11 cellular contexts compared by ENCODE assay signal in genomic region chr10:69362471-69362954, GRCh38. TPM values are rescaled to one million over a fixed set of nuclear protein-coding genes. Genes with fewer than 3 reads are reported as not detected.
DNase-seq lines count a peak whose midpoint lies in the region; ATAC-seq, FAIRE-seq and TF ChIP-seq lines count a peak whose summit lies in the region.
"Had no signal": no experiment of that assay in that cellular context is flagged by ENCODE, and none has a peak within 500 bp of the region (broad histone marks: within the 10 kb centered on the region; RNA-seq: fewer than 3 reads in every experiment).

No MANE protein-coding gene starts in this region.

- peaks cover 9 to 17% of the 10 kb centered on the region in 2 donors for H3K36me3 Mint-ChIP-seq in activated naive CD4-positive, alpha-beta T cell treated with anti-CD3 and anti-CD28 coated beads, Interleukin-2, amount 50 U/mL, for 72 hours
- H3K36me3 Mint-ChIP-seq in activated naive CD4-positive, alpha-beta T cell treated with anti-CD3 and anti-CD28 coated beads for 36 hours (ENCODE audit: low read depth) = peaks cover 16% of the 10 kb centered on the region
- H3K36me3 Mint-ChIP-seq in astrocyte (ENCODE audit: low read depth, unreplicated experiment) = peaks cover 10% of the 10 kb centered on the region

- WGBS in urinary bladder = 54% methylated on average over 13 of the region's 13 CpGs

- H3K4me2 ChIP-seq in astrocyte (ENCODE audit: low read length) = peak overlapping the region; percentile 66
- H3K4me2 ChIP-seq: hepatocyte had no signal

- peak overlapping the region; percentile 57 to 84 for H3K27ac Mint-ChIP-seq in activated naive CD4-positive, alpha-beta T cell treated with anti-CD3 and anti-CD28 coated beads, Interleukin-2, amount 50 U/mL, for 72 hours
- H3K27ac Mint-ChIP-seq in activated naive CD4-positive, alpha-beta T cell treated with anti-CD3 and anti-CD28 coated beads for 36 hours = no peak overlapping the region
- no peak overlapping the region for H3K27ac Mint-ChIP-seq in astrocyte (ENCODE audit: unreplicated experiment)

- H3K27me3 Mint-ChIP-seq in activated naive CD4-positive, alpha-beta T cell treated with anti-CD3 and anti-CD28 coated beads for 36 hours (ENCODE audit: low read depth) = no peaks in the 10 kb centered on the region
- H3K27me3 Mint-ChIP-seq in astrocyte (ENCODE audit: low read depth, unreplicated experiment) = no peaks in the 10 kb centered on the region

- CTCF ChIA-PET in activated naive CD4-positive, alpha-beta T cell treated with anti-CD3 and anti-CD28 coated beads for 36 hours (lab: Charles Lee) = no interaction called here

- in situ Hi-C loops in GM13976 (cut with MboI; ENCODE audit: low sequenced_read_pairs, unreplicated experiment) = no loop called here

- H3K79me2 ChIP-seq in astrocyte (ENCODE audit: insufficient read depth, low read length) = peaks cover 39% of the 10 kb centered on the region
- H3K79me2 ChIP-seq: hepatocyte had no signal

- no peak for FAIRE-seq in astrocyte (lab: Jason Lieb, UNC)

- no peaks in the 10 kb centered on the region for H3K27me3 ChIP-seq in astrocyte (ENCODE audit: insufficient read depth, low read length)
- H3K27me3 ChIP-seq: hepatocyte had no signal

- H2AFZ ChIP-seq in astrocyte (ENCODE audit: low read depth, low read length) = no peak overlapping the region
- H2AFZ ChIP-seq: hepatocyte had no signal

- TF ChIP-seq CTCF in astrocyte (IDR thresholded peaks at IDR 0.05; ENCODE audit: insufficient read depth, low read depth, low read length) (no peak), GM13976 (IDR thresholded peaks at IDR 0.05; ENCODE audit: borderline replicate concordance, control extremely low read depth, extremely low read depth, insufficient read depth, missing control alignments) (no peak)

- H3K36me3 ChIP-seq in astrocyte (ENCODE audit: insufficient read depth, low read length) (peaks cover 8% of the 10 kb centered on the region), urinary bladder (ENCODE audit: insufficient read depth) (no peaks in the 10 kb centered on the region)

- no peak for ATAC-seq in activated naive CD4-positive, alpha-beta T cell treated with anti-CD3 and anti-CD28 coated beads, Interleukin-2, amount 50 U/mL, for 72 hours
- ATAC-seq in HG03354 (IDR thresholded peaks at IDR 0.05; ENCODE audit: poor library complexity, severe bottlenecking, unreplicated experiment) = no peak

- no peaks in the 10 kb centered on the region for H3K9me3 ChIP-seq in astrocyte (ENCODE audit: insufficient read depth, low read depth, low read length)

- H3K4me3 ChIP-seq in astrocyte (ENCODE audit: insufficient read depth, low read depth, low read length) = no peak overlapping the region
- no peak overlapping the region for H3K4me3 ChIP-seq in urinary bladder (ENCODE audit: low read depth, low read length)
- H3K4me3 ChIP-seq: hepatocyte had no signal

- no peak overlapping the region for H3K4me3 Mint-ChIP-seq in activated naive CD4-positive, alpha-beta T cell treated with anti-CD3 and anti-CD28 coated beads for 36 hours
- H3K4me3 Mint-ChIP-seq in astrocyte (ENCODE audit: unreplicated experiment) = no peak overlapping the region

- peaks cover 44% of the 10 kb centered on the region for H3K4me1 Mint-ChIP-seq in activated naive CD4-positive, alpha-beta T cell treated with anti-CD3 and anti-CD28 coated beads for 36 hours (ENCODE audit: low read depth)
- peaks cover 6% of the 10 kb centered on the region for H3K4me1 Mint-ChIP-seq in astrocyte (ENCODE audit: low read depth, unreplicated experiment)

- H3K4me1 ChIP-seq in astrocyte (ENCODE audit: insufficient read depth, low read length) (peaks cover 30% of the 10 kb centered on the region), urinary bladder (ENCODE audit: insufficient read depth) (peaks cover 2% of the 10 kb centered on the region)

- intact Hi-C loops in activated naive CD4-positive, alpha-beta T cell treated with anti-CD3 and anti-CD28 coated beads for 36 hours (cut with micrococcal nuclease) = no loop called here

- peaks cover 82% of the 10 kb centered on the region for H4K20me1 ChIP-seq in astrocyte (ENCODE audit: insufficient read depth, low read length)

- H3K9ac ChIP-seq in astrocyte (ENCODE audit: low read length) = no peak overlapping the region

- peak overlapping the region; percentile 37 for H3K27ac ChIP-seq in astrocyte (ENCODE audit: low read depth, low read length)
- peak overlapping the region; percentile 33 for H3K27ac ChIP-seq in urinary bladder (ENCODE audit: low read depth)

- no peak for DNase-seq in activated naive CD4-positive, alpha-beta T cell treated with anti-CD3 and anti-CD28 coated beads, Interleukin-2, amount 50 U/mL, for 72 hours (ENCODE audit: low spot score in 2 of 2)
- no peak for DNase-seq in activated naive CD4-positive, alpha-beta T cell treated with anti-CD3 and anti-CD28 coated beads for 36 hours
- DNase-seq in astrocyte (ENCODE audit: low read depth) (peak; percentile 73), hepatic stellate cell (ENCODE audit: low spot score) (peak; percentile 84), NOMO-1 treated with DMSO at 0.1 percent for 48 hours (lab: John Stamatoyannopoulos, UW; ENCODE audit: unreplicated experiment) (no peak), GM13976 (ENCODE audit: low spot score) (no peak)
- DNase-seq: activated CD4-positive, CD25-positive, alpha-beta regulatory T cell treated with anti-CD3 and anti-CD28 coated beads, Interleukin-2, amount 50 U/mL, for 72 hours; NCI-H1048 had no signal

- H3K9me3 Mint-ChIP-seq in activated naive CD4-positive, alpha-beta T cell treated with anti-CD3 and anti-CD28 coated beads, Interleukin-2, amount 50 U/mL, for 72 hours = no peaks in the 10 kb centered on the region
- no peaks in the 10 kb centered on the region for H3K9me3 Mint-ChIP-seq in activated naive CD4-positive, alpha-beta T cell treated with anti-CD3 and anti-CD28 coated beads for 36 hours
- no peaks in the 10 kb centered on the region for H3K9me3 Mint-ChIP-seq in astrocyte (ENCODE audit: unreplicated experiment)

RNA-seq across cellular contexts. Expression of gene TACR2, which starts 54.2 kb away (rescaled TPM):
- total RNA-seq in activated naive CD4-positive, alpha-beta T cell treated with anti-CD3 and anti-CD28 coated beads, Interleukin-2, amount 50 U/mL, for 72 hours = under 1 TPM in 1 of 2 donors, not detected in 1; 0.16 TPM
- total RNA-seq in activated naive CD4-positive, alpha-beta T cell treated with anti-CD3 and anti-CD28 coated beads for 36 hours = not detected
- total RNA-seq in astrocyte (not detected in 2 replicates), urinary bladder (4.5 TPM)
- polyA plus RNA-seq in urinary bladder = 121 TPM
- polyA plus RNA-seq: hepatocyte had no signal

Comparison
In these comparisons a context has a peak if more than half of its experiments do, and no peak if none do; other contexts are left out.
1. H3K27ac Mint-ChIP-seq: peak in activated naive CD4-positive, alpha-beta T cell treated with anti-CD3 and anti-CD28 coated beads, Interleukin-2, amount 50 U/mL, for 72 hours (2 of 2); none in activated naive CD4-positive, alpha-beta T cell treated with anti-CD3 and anti-CD28 coated beads for 36 hours (single experiment) and astrocyte (single experiment).
2. DNase-seq: peak in astrocyte (single experiment) and hepatic stellate cell (single experiment); none in activated naive CD4-positive, alpha-beta T cell treated with anti-CD3 and anti-CD28 coated beads, Interleukin-2, amount 50 U/mL, for 72 hours (0 of 2), activated naive CD4-positive, alpha-beta T cell treated with anti-CD3 and anti-CD28 coated beads for 36 hours (single experiment), NOMO-1 treated with DMSO at 0.1 percent for 48 hours (single experiment) and GM13976 (single experiment).